Comparison of ENCODE assay signal across 1 cellular context in the genomic region with DNA sequence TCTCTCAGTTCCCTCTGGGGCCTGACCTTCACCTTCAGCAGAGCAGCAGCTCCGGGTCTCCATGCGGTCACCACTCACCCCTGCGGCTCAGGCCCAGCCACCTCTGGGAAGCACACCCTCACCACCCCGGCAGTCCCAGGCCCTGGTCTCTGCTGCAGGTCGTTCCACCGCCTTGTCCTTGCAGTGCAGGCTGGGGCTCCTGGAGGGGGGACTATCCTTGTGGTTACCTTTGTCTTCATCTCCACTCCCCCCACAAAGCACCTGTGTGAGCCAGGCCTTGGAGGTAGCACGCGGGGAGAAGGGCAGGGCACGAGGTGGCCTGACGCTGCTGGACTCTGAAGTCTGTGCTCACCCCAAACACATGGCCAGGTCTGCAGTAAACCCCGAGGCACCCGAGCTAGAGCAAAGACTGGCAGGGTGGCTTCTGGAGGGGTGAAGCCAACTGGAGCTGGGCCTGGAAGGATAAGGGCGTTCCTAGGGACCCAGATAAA.
TF ChIP-seq lines count a peak whose summit lies in the region.

No MANE protein-coding gene starts in this region.

TF ChIP-seq in H1, 55 proteins besides CTCF, POLR2A, EP300 and RAD21:
- TF ChIP-seq CBX5 (IDR thresholded peaks at IDR 0.05; ENCODE audit: low read depth, low read length) (no peak), NRF1 (IDR thresholded peaks at IDR 0.05; ENCODE audit: low read depth, low read length) (no peak), HDAC6 (IDR thresholded peaks at IDR 0.05; ENCODE audit: low read depth, low read length) (no peak), SP4 (IDR thresholded peaks at IDR 0.05; ENCODE audit: low read length) (no peak), MAFK (IDR thresholded peaks at IDR 0.05; ENCODE audit: low read depth, low read length) (no peak), KDM5A (IDR thresholded peaks at IDR 0.05; ENCODE audit: low read length) (no peak)
- TF ChIP-seq, protein P1, sequence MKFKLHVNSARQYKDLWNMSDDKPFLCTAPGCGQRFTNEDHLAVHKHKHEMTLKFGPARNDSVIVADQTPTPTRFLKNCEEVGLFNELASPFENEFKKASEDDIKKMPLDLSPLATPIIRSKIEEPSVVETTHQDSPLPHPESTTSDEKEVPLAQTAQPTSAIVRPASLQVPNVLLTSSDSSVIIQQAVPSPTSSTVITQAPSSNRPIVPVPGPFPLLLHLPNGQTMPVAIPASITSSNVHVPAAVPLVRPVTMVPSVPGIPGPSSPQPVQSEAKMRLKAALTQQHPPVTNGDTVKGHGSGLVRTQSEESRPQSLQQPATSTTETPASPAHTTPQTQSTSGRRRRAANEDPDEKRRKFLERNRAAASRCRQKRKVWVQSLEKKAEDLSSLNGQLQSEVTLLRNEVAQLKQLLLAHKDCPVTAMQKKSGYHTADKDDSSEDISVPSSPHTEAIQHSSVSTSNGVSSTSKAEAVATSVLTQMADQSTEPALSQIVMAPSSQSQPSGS (IDR thresholded peaks at IDR 0.05; ENCODE audit: low read length): no peak
TF ChIP-seq in H1: peak in this region for 0.
